4 cellular contexts compared by ENCODE assay signal in the genomic region with DNA sequence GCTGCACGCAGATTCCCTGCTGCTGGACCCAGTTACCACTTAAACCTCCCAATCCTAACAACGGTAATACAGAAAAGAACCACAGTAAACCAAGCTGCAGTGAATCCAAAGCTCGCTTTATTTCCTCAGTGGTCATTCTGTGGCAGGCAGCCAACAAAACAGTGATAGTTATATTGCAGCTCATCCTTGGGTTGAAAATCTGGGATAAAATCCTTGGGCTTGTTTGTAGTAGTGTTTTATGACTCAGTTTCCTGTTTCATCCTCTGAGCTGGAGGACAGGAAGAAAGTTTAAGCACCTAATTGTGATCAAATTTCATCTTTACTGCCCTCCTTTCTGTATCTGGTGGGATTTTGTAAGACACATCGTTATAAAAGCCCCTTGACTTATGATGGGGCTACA.
A peak's percentile ranks its signal among the peaks of the same experiment; 100 is the strongest.
TF ChIP-seq lines count a peak whose summit lies in the region.

No MANE protein-coding gene starts in this region.

TF ChIP-seq in SK-N-SH, 30 proteins besides CTCF, POLR2A, EP300 and RAD21:
- TF ChIP-seq FOSL2 (IDR thresholded peaks at IDR 0.05; ENCODE audit: borderline replicate concordance, low read depth) (0 out of 2 replicates have a peak, but pooled peaks have one; percentile 3), MEF2A (IDR thresholded peaks at IDR 0.05; ENCODE audit: borderline replicate concordance, low read depth) (no peak), NFIC (IDR thresholded peaks at IDR 0.05; ENCODE audit: borderline replicate concordance) (peak; percentile 28; the same call in 1 of the 2 replicates)
- TF ChIP-seq, protein P1, sequence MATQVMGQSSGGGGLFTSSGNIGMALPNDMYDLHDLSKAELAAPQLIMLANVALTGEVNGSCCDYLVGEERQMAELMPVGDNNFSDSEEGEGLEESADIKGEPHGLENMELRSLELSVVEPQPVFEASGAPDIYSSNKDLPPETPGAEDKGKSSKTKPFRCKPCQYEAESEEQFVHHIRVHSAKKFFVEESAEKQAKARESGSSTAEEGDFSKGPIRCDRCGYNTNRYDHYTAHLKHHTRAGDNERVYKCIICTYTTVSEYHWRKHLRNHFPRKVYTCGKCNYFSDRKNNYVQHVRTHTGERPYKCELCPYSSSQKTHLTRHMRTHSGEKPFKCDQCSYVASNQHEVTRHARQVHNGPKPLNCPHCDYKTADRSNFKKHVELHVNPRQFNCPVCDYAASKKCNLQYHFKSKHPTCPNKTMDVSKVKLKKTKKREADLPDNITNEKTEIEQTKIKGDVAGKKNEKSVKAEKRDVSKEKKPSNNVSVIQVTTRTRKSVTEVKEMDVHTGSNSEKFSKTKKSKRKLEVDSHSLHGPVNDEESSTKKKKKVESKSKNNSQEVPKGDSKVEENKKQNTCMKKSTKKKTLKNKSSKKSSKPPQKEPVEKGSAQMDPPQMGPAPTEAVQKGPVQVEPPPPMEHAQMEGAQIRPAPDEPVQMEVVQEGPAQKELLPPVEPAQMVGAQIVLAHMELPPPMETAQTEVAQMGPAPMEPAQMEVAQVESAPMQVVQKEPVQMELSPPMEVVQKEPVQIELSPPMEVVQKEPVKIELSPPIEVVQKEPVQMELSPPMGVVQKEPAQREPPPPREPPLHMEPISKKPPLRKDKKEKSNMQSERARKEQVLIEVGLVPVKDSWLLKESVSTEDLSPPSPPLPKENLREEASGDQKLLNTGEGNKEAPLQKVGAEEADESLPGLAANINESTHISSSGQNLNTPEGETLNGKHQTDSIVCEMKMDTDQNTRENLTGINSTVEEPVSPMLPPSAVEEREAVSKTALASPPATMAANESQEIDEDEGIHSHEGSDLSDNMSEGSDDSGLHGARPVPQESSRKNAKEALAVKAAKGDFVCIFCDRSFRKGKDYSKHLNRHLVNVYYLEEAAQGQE (IDR thresholded peaks at IDR 0.05; ENCODE audit: low read depth, low read length), result no peak

TF ChIP-seq in SK-N-SH treated with all-trans-retinoic acid at 6 μM for 48 hours, 23 proteins besides CTCF, POLR2A, EP300 and RAD21:
- TF ChIP-seq ZFP3 (CRISPR knock-in tag; IDR thresholded peaks at IDR 0.05), result no peak
- TF ChIP-seq PPARA (CRISPR knock-in tag; IDR thresholded peaks at IDR 0.05; ENCODE audit: borderline replicate concordance), result no peak

TF ChIP-seq in K562, 482 proteins besides CTCF, POLR2A, EP300 and RAD21:
- TF ChIP-seq, protein P2, sequence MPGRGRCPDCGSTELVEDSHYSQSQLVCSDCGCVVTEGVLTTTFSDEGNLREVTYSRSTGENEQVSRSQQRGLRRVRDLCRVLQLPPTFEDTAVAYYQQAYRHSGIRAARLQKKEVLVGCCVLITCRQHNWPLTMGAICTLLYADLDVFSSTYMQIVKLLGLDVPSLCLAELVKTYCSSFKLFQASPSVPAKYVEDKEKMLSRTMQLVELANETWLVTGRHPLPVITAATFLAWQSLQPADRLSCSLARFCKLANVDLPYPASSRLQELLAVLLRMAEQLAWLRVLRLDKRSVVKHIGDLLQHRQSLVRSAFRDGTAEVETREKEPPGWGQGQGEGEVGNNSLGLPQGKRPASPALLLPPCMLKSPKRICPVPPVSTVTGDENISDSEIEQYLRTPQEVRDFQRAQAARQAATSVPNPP (IDR thresholded peaks at IDR 0.05; ENCODE audit: borderline replicate concordance, insufficient read depth, insufficient read length), result no peak
- TF ChIP-seq NFIC (IDR thresholded peaks at IDR 0.05), result peak; percentile 32; the same call in 1 of the 2 replicates
- no peak for TF ChIP-seq KLF6 (CRISPR knock-in tag; IDR thresholded peaks at IDR 0.05; ENCODE audit: borderline replicate concordance)
- no peak for TF ChIP-seq SP2 (IDR thresholded peaks at IDR 0.05; ENCODE audit: extremely low read depth, low read depth, low read length, poor library complexity, severe bottlenecking)
- TF ChIP-seq SRSF1 (IDR thresholded peaks at IDR 0.05; ENCODE audit: low read depth, low read length), result no peak
- no peak for TF ChIP-seq HDAC1 (IDR thresholded peaks at IDR 0.05)

TF ChIP-seq in WTC11, 78 proteins besides CTCF, POLR2A, EP300 and RAD21:
- TF ChIP-seq, protein P3, sequence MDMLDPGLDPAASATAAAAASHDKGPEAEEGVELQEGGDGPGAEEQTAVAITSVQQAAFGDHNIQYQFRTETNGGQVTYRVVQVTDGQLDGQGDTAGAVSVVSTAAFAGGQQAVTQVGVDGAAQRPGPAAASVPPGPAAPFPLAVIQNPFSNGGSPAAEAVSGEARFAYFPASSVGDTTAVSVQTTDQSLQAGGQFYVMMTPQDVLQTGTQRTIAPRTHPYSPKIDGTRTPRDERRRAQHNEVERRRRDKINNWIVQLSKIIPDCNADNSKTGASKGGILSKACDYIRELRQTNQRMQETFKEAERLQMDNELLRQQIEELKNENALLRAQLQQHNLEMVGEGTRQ (CRISPR knock-in tag; IDR thresholded peaks at IDR 0.05), result no peak
- TF ChIP-seq NFE2L1 (CRISPR knock-in tag; IDR thresholded peaks at IDR 0.05), result no peak
- no peak for TF ChIP-seq TP53 (CRISPR knock-in tag; IDR thresholded peaks at IDR 0.05)
- no peak for TF ChIP-seq FOXJ3 (CRISPR knock-in tag; IDR thresholded peaks at IDR 0.05; ENCODE audit: borderline replicate concordance)
- TF ChIP-seq, protein P4, sequence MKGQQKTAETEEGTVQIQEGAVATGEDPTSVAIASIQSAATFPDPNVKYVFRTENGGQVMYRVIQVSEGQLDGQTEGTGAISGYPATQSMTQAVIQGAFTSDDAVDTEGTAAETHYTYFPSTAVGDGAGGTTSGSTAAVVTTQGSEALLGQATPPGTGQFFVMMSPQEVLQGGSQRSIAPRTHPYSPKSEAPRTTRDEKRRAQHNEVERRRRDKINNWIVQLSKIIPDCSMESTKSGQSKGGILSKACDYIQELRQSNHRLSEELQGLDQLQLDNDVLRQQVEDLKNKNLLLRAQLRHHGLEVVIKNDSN (CRISPR knock-in tag; IDR thresholded peaks at IDR 0.05), result no peak
- TF ChIP-seq ZNF138 (CRISPR knock-in tag; conservative IDR thresholded peaks at IDR 0.05), result no peak
- TF ChIP-seq, protein P5, sequence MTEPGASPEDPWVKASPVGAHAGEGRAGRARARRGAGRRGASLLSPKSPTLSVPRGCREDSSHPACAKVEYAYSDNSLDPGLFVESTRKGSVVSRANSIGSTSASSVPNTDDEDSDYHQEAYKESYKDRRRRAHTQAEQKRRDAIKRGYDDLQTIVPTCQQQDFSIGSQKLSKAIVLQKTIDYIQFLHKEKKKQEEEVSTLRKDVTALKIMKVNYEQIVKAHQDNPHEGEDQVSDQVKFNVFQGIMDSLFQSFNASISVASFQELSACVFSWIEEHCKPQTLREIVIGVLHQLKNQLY (CRISPR knock-in tag; IDR thresholded peaks at IDR 0.05), result no peak
- TF ChIP-seq ZNF396 (CRISPR knock-in tag; IDR thresholded peaks at IDR 0.05; ENCODE audit: borderline replicate concordance), result no peak
- no peak for TF ChIP-seq SP1 (CRISPR knock-in tag; conservative IDR thresholded peaks at IDR 0.05)
- no peak for TF ChIP-seq KAT7 (CRISPR knock-in tag; IDR thresholded peaks at IDR 0.05; ENCODE audit: borderline replicate concordance)
- no peak for TF ChIP-seq MYBL2 (CRISPR knock-in tag; IDR thresholded peaks at IDR 0.05)
- TF ChIP-seq, protein P6, sequence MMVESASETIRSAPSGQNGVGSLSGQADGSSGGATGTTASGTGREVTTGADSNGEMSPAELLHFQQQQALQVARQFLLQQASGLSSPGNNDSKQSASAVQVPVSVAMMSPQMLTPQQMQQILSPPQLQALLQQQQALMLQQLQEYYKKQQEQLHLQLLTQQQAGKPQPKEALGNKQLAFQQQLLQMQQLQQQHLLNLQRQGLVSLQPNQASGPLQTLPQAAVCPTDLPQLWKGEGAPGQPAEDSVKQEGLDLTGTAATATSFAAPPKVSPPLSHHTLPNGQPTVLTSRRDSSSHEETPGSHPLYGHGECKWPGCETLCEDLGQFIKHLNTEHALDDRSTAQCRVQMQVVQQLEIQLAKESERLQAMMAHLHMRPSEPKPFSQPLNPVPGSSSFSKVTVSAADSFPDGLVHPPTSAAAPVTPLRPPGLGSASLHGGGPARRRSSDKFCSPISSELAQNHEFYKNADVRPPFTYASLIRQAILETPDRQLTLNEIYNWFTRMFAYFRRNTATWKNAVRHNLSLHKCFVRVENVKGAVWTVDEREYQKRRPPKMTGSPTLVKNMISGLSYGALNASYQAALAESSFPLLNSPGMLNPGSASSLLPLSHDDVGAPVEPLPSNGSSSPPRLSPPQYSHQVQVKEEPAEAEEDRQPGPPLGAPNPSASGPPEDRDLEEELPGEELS (CRISPR knock-in tag; IDR thresholded peaks at IDR 0.05), result no peak
- TF ChIP-seq, protein P7, sequence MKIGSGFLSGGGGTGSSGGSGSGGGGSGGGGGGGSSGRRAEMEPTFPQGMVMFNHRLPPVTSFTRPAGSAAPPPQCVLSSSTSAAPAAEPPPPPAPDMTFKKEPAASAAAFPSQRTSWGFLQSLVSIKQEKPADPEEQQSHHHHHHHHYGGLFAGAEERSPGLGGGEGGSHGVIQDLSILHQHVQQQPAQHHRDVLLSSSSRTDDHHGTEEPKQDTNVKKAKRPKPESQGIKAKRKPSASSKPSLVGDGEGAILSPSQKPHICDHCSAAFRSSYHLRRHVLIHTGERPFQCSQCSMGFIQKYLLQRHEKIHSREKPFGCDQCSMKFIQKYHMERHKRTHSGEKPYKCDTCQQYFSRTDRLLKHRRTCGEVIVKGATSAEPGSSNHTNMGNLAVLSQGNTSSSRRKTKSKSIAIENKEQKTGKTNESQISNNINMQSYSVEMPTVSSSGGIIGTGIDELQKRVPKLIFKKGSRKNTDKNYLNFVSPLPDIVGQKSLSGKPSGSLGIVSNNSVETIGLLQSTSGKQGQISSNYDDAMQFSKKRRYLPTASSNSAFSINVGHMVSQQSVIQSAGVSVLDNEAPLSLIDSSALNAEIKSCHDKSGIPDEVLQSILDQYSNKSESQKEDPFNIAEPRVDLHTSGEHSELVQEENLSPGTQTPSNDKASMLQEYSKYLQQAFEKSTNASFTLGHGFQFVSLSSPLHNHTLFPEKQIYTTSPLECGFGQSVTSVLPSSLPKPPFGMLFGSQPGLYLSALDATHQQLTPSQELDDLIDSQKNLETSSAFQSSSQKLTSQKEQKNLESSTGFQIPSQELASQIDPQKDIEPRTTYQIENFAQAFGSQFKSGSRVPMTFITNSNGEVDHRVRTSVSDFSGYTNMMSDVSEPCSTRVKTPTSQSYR (CRISPR knock-in tag; IDR thresholded peaks at IDR 0.05), result no peak
- TF ChIP-seq, protein P8, sequence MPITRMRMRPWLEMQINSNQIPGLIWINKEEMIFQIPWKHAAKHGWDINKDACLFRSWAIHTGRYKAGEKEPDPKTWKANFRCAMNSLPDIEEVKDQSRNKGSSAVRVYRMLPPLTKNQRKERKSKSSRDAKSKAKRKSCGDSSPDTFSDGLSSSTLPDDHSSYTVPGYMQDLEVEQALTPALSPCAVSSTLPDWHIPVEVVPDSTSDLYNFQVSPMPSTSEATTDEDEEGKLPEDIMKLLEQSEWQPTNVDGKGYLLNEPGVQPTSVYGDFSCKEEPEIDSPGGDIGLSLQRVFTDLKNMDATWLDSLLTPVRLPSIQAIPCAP (CRISPR knock-in tag; IDR thresholded peaks at IDR 0.05), result no peak
- TF ChIP-seq ZNF232 (CRISPR knock-in tag; IDR thresholded peaks at IDR 0.05), result no peak
- no peak for TF ChIP-seq IRF2 (CRISPR knock-in tag; IDR thresholded peaks at IDR 0.05; ENCODE audit: borderline replicate concordance, low read depth)
- TF ChIP-seq NR2C2 (CRISPR knock-in tag; IDR thresholded peaks at IDR 0.05), result no peak
- TF ChIP-seq ZNF671 (CRISPR knock-in tag; IDR thresholded peaks at IDR 0.05), result no peak
